8 cellular contexts compared by ENCODE assay signal in the genomic region with DNA sequence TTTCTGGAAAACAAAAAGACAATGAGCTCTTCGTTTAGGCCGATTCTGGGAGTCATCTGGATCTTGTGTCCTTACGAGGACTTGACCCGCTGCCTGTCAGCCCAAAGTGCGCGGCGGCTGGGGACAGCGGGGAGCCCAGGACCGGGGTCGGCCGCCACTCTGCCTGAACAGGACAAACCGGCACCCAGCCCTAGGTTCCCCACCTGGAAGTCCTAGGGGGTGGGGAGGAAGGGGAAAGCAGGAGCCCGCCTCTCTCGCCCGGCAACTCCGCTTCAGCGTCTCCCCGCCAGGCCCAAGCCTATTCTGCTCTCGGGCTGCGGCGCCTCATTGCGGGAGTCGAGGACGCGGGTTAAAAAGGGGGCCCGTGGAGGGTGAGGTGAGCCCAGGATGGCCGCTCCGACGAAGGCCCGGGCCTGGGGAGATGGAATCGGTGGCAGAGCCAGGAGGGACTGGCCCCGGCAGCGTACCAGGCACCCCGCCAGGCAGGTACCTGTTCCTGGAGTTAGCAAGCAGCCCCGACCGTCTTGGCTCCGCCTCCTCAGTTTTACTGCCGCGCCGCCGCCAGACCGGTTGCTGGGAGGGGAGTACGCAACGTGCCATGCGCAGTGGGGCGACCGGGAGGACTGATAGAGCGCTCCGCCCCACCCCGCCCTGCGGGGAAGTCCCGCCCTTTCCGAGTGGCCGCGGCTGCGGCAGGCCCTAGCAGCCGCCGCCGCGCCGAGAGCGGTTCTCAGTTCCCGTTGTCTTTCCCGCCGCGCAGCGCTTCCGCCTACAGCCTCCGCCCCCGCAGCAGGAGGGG. TPM values are rescaled to one million over a fixed set of nuclear protein-coding genes. Genes with fewer than 3 reads are reported as not detected.
DNase-seq lines count a peak whose midpoint lies in the region; ATAC-seq and TF ChIP-seq lines count a peak whose summit lies in the region.

A gene with protein sequence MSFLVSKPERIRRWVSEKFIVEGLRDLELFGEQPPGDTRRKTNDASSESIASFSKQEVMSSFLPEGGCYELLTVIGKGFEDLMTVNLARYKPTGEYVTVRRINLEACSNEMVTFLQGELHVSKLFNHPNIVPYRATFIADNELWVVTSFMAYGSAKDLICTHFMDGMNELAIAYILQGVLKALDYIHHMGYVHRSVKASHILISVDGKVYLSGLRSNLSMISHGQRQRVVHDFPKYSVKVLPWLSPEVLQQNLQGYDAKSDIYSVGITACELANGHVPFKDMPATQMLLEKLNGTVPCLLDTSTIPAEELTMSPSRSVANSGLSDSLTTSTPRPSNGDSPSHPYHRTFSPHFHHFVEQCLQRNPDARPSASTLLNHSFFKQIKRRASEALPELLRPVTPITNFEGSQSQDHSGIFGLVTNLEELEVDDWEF (minus strand): TSS at position 549 of the 799 bp plus-strand sequence. CDS start 13,430 bp downstream, outside the sequence.

- DNase-seq in NCI-H69 (lab: John Stamatoyannopoulos, UW) (peak; percentile 100), dedifferentiated amniotic fluid mesenchymal stem cell (ENCODE audit: extremely low spot score) (peak; percentile 92), left lung (peak; percentile 100)
- DNase-seq in activated CD4-positive, alpha-beta T cell treated with anti-CD3 and anti-CD28 coated beads, Interleukin-2, amount 50 U/mL, for 1 hour, result peak; percentile 99
- peak; percentile 98 for DNase-seq in stimulated activated CD4-positive, alpha-beta T cell treated with anti-CD3 and anti-CD28 coated beads, Interleukin-2, amount 100 ng/mL, for 48 hours

- intact Hi-C loops in left lung (cut with DNase I), result no loop called here

- H3K27me3 ChIP-seq in BLaER1, result no peaks in the 10 kb centered on the region
- H3K27me3 ChIP-seq in left lung, result no peaks in the 10 kb centered on the region

- H3K36me3 ChIP-seq in BLaER1 (peaks cover 14% of the 10 kb centered on the region), left lung (peaks cover 0 to 14% of the 10 kb centered on the region in 2 donors)

- peak within 1 kb of the TSS; percentile 96 for H3K4me2 ChIP-seq in BLaER1

- ATAC-seq in GM19328 (IDR thresholded peaks at IDR 0.05; ENCODE audit: unreplicated experiment) (peak; percentile 84), HG03520 (IDR thresholded peaks at IDR 0.05; ENCODE audit: unreplicated experiment) (peak; percentile 85), left lung (peak; percentile 99)

- H3K9ac ChIP-seq in BLaER1, result peak within 1 kb of the TSS; percentile 97

- H3K9me3 ChIP-seq in BLaER1 (no peaks in the 10 kb centered on the region), left lung (no peaks in the 10 kb centered on the region)

- peak in 1 of 2 donors; percentile 18 for TF ChIP-seq CTCF in left lung (IDR thresholded peaks at IDR 0.05)

- H3K4me1 ChIP-seq in BLaER1 (peaks cover 19% of the 10 kb centered on the region), left lung (peaks cover 3 to 18% of the 10 kb centered on the region in 2 donors)

- H4K20me1 ChIP-seq in BLaER1, result peaks cover 6% of the 10 kb centered on the region; the same call in 1 of the 2 replicates

- peak within 1 kb of the TSS; percentile 91 for H3K4me3 ChIP-seq in BLaER1
- peak within 1 kb of the TSS; percentile 60 to 77 for H3K4me3 ChIP-seq in left lung

- peak within 1 kb of the TSS; percentile 96 for H3K27ac ChIP-seq in BLaER1
- peak within 1 kb of the TSS; percentile 89 to 97 for H3K27ac ChIP-seq in left lung

RNA-seq across cellular contexts. Expression of the gene that starts here (rescaled TPM):
- total RNA-seq in left lung, result 10 to 100 TPM; 28.1 to 37.2 TPM

Comparison
In these comparisons a context has a peak if more than half of its experiments do, and no peak if none do; other contexts are left out.
1. Peak in every context shown above with its lines: DNase-seq, ATAC-seq, H3K4me3 ChIP-seq and H3K27ac ChIP-seq.